Comparison of ENCODE assay signal across 11 cellular contexts in genomic region chr12:68446896-68447806, GRCh38.
DNase-seq lines count a peak whose midpoint lies in the region; ATAC-seq and TF ChIP-seq lines count a peak whose summit lies in the region.
"Had no signal": no experiment of that assay in that cellular context is flagged by ENCODE, and none has a peak within 500 bp of the region (broad histone marks: within the 10 kb centered on the region; RNA-seq: fewer than 3 reads in every experiment).

No MANE protein-coding gene starts in this region.

- H3K27ac ChIP-seq in iPS-18a (ENCODE audit: low read length) = no peak overlapping the region
- no peak overlapping the region for H3K27ac ChIP-seq in prostate gland
- H3K27ac ChIP-seq: heart left ventricle, parathyroid adenoma had no signal

- intact Hi-C loops in prostate gland (cut with DNase I) = no loop called here

- peak overlapping the region; percentile 23 for H3K9ac ChIP-seq in iPS-18a (ENCODE audit: low read length)
- H3K9ac ChIP-seq: parathyroid adenoma had no signal

- H3K4me3 ChIP-seq in H7 (ENCODE audit: insufficient read depth, low read depth, low read length) = no peak overlapping the region
- peak overlapping the region; percentile 36 for H3K4me3 ChIP-seq in iPS-18a (ENCODE audit: low read length)
- no peak overlapping the region for H3K4me3 ChIP-seq in prostate gland
- H3K4me3 ChIP-seq: heart left ventricle had no signal

- 50% methylated on average over 7 of the region's 7 CpGs for WGBS in prostate gland

- H3K36me3 ChIP-seq in H7 (replicated peaks; ENCODE audit: control insufficient read depth, insufficient read depth, low read length) = no peaks in the 10 kb centered on the region
- H3K36me3 ChIP-seq in iPS-18a (ENCODE audit: control insufficient read depth, low read depth, low read length) = no peaks in the 10 kb centered on the region
- H3K36me3 ChIP-seq in prostate gland = no peaks in the 10 kb centered on the region
- H3K36me3 ChIP-seq: heart left ventricle had no signal

- H3K4me1 ChIP-seq in iPS-18a (ENCODE audit: control insufficient read depth, low read depth, low read length) (peaks cover 52% of the 10 kb centered on the region), prostate gland (replicated peaks) (no peaks in the 10 kb centered on the region)

- TF ChIP-seq POLR2A in prostate gland (IDR thresholded peaks at IDR 0.05) = no peak

- DNase-seq in AML-193 (lab: John Stamatoyannopoulos, UW) (peak; percentile 46 to 59), H7 (peak; percentile 15), OCI-M1 (lab: John Stamatoyannopoulos, UW) (peak; percentile 81), GOT3 (lab: John Stamatoyannopoulos, UW) (no peak), prostate gland (ENCODE audit: low spot score) (no peak)
- DNase-seq: DMS79 treated with DMSO at 0.1 percent for 48 hours, heart left ventricle had no signal

- H3K27me3 ChIP-seq in H7 (ENCODE audit: control insufficient read depth, insufficient read depth, low read length) (no peaks in the 10 kb centered on the region), iPS-18a (ENCODE audit: control insufficient read depth, insufficient read depth, low read length) (no peaks in the 10 kb centered on the region), prostate gland (replicated peaks; ENCODE audit: insufficient read depth) (no peaks in the 10 kb centered on the region)
- H3K27me3 ChIP-seq: heart left ventricle had no signal

- ATAC-seq in GM21528 (IDR thresholded peaks at IDR 0.05; ENCODE audit: low FRiP score, unreplicated experiment) = no peak
- no peak for ATAC-seq in HG02763 (IDR thresholded peaks at IDR 0.05; ENCODE audit: unreplicated experiment)
- ATAC-seq: heart left ventricle had no signal

- TF ChIP-seq CTCF in prostate gland (IDR thresholded peaks at IDR 0.05) = no peak

- H3K9me3 ChIP-seq in iPS-18a (ENCODE audit: control insufficient read depth, low read depth, low read length) (peaks cover 6% of the 10 kb centered on the region), prostate gland (no peaks in the 10 kb centered on the region)

Comparison
In these comparisons a context has a peak if more than half of its experiments do, and no peak if none do; other contexts are left out.
1. DNase-seq: peak in AML-193 (2 of 2), H7 (single experiment) and OCI-M1 (single experiment); none in GOT3 (single experiment) and prostate gland (single experiment).